Comparison of ENCODE assay signal across 9 cellular contexts in genomic region chr17:47946929-47947397, GRCh38. TPM values are rescaled to one million over a fixed set of nuclear protein-coding genes. Genes with fewer than 3 reads are reported as not detected.
DNase-seq lines count a peak whose midpoint lies in the region; ATAC-seq, FAIRE-seq and TF ChIP-seq lines count a peak whose summit lies in the region.
"Had no signal": no experiment of that assay in that cellular context is flagged by ENCODE, and none has a peak within 500 bp of the region (broad histone marks: within the 10 kb centered on the region; RNA-seq: fewer than 3 reads in every experiment).

No MANE protein-coding gene starts in this region.

- no TSS peak for BruUV-seq in MCF 10A (replicated peaks; lab: Mats Ljungman, UMichigan)

- H3K4me2 ChIP-seq in DND-41 (ENCODE audit: insufficient read depth, low read length): no peak overlapping the region

- peak; percentile 90 for FAIRE-seq in islet of Langerhans (lab: Jason Lieb, UNC)
- FAIRE-seq: colon had no signal

- peak overlapping the region; percentile 19 for H3K27ac Mint-ChIP-seq in MCF 10A (ENCODE audit: low read depth, unreplicated experiment)

- TF ChIP-seq CTCF in DND-41 (IDR thresholded peaks at IDR 0.05; ENCODE audit: borderline replicate concordance, extremely low read depth, low read length, poor library complexity, severe bottlenecking): peak; percentile 85
- peak; percentile 83 for TF ChIP-seq CTCF in WI38 (IDR thresholded peaks at IDR 0.05; ENCODE audit: low read depth, low read length)
- TF ChIP-seq CTCF in MCF 10A (IDR thresholded peaks at IDR 0.05; ENCODE audit: unreplicated experiment): peak; percentile 73

- H3K4me1 Mint-ChIP-seq in MCF 10A (ENCODE audit: insufficient read depth, unreplicated experiment): peaks cover 24% of the 10 kb centered on the region

- H3K4me1 ChIP-seq in DND-41 (ENCODE audit: insufficient read depth, low read length): peaks cover 22% of the 10 kb centered on the region

- peak; percentile 73 for DNase-seq in DND-41
- peak; percentile 52 for DNase-seq in NCI-H2171 (lab: John Stamatoyannopoulos, UW)
- peak; percentile 97 for DNase-seq in MCF 10A (ENCODE audit: unreplicated experiment)
- DNase-seq in stimulated activated CD4-positive, alpha-beta T cell treated with anti-CD3 and anti-CD28 coated beads, Interleukin-1b, Interleukin-23, amount 100 ng/mL, for 1 hour (ENCODE audit: low read depth in 2 of 2): peak; percentile 20 to 51

- no peak overlapping the region for H3K27ac ChIP-seq in DND-41 (ENCODE audit: low read length)

- H3K4me3 ChIP-seq in DND-41 (ENCODE audit: low read depth in 1 of 2, low read length in 2 of 2) (no peak overlapping the region), WI38 (ENCODE audit: low read depth, low read length) (no peak overlapping the region)

- ATAC-seq in DND-41 (ENCODE audit: insufficient read depth, low read depth): peak; percentile 72
- ATAC-seq in HG02938 (IDR thresholded peaks at IDR 0.05; ENCODE audit: unreplicated experiment): peak; percentile 66
- ATAC-seq in GM18870 (IDR thresholded peaks at IDR 0.05; ENCODE audit: unreplicated experiment): no peak

- H3K27me3 Mint-ChIP-seq in MCF 10A (ENCODE audit: insufficient read depth, unreplicated experiment): no peaks in the 10 kb centered on the region

- no peaks in the 10 kb centered on the region for H3K9me3 ChIP-seq in DND-41 (ENCODE audit: insufficient read depth, low read length, severe bottlenecking)

- no peak overlapping the region for H3K9ac ChIP-seq in DND-41 (ENCODE audit: low read depth, low read length)

- H3K79me2 ChIP-seq in DND-41 (ENCODE audit: insufficient read depth, low read length): peaks cover 7% of the 10 kb centered on the region

- CTCF ChIA-PET in MCF 10A (lab: Yijun Ruan, JAX): interaction anchor here (0.6 to 15.6 kb wide), 27 partner anchors 8 to 866 kb away, joined by 3 to 336 read pairs (median 4); partner anchors contain the start of genes CDK5RAP3, PRR15L, SCRN2 and SP2

- H3K36me3 Mint-ChIP-seq in MCF 10A (ENCODE audit: insufficient read depth, unreplicated experiment): peaks cover 36% of the 10 kb centered on the region

- no peak overlapping the region for H3K4me3 Mint-ChIP-seq in MCF 10A (ENCODE audit: unreplicated experiment)

- no peak overlapping the region for H2AFZ ChIP-seq in DND-41 (ENCODE audit: low read depth, low read length)

- H4K20me1 ChIP-seq in DND-41 (ENCODE audit: insufficient read depth, low read length): no peaks in the 10 kb centered on the region

- no peaks in the 10 kb centered on the region for H3K9me3 Mint-ChIP-seq in MCF 10A (ENCODE audit: unreplicated experiment)

- no peaks in the 10 kb centered on the region for H3K27me3 ChIP-seq in DND-41 (ENCODE audit: insufficient read depth, low read length, poor library complexity)

- peaks cover 31% of the 10 kb centered on the region for H3K36me3 ChIP-seq in DND-41 (ENCODE audit: insufficient read depth, low read length)

- intact Hi-C loops in MCF 10A (cut with micrococcal nuclease): loop anchor here (1.0 to 5.0 kb wide), 2 partner anchors 104 to 185 kb away; no protein-coding TSS in a partner anchor

- POLR2A ChIA-PET in MCF 10A (lab: Yijun Ruan, JAX): interaction anchor here (0.6 to 7.3 kb wide), 15 partner anchors 8 to 281 kb away, joined by 3 to 117 read pairs (median 6); partner anchors contain the start of genes CDK5RAP3, NFE2L1, PRR15L and SCRN2

RNA-seq across cellular contexts. Expression of gene PNPO, which starts 5.6 kb away (rescaled TPM):
- total RNA-seq in MCF 10A (2022): 56.8 and 58.4 TPM in 2 replicates

RNA-seq across cellular contexts. Expression of gene PRR15L, which starts 10.7 kb away (rescaled TPM):
- not detected in 2 replicates for total RNA-seq in MCF 10A (2022)

RNA-seq across cellular contexts. Expression of gene CDK5RAP3, which starts 23.9 kb away (rescaled TPM):
- 132 and 149 TPM in 2 replicates for total RNA-seq in MCF 10A (2022)

RNA-seq across cellular contexts. Expression of gene SP2, which starts 50.9 kb away (rescaled TPM):
- total RNA-seq in MCF 10A (2022): 11.9 and 15.1 TPM in 2 replicates

Comparison
In these comparisons a context has a peak if more than half of its experiments do, and no peak if none do; other contexts are left out.
1. DNase-seq: peak in every context shown above with its lines; median percentile 97 in MCF 10A; 73 in DND-41; 52 in NCI-H2171; 36 in stimulated activated CD4-positive, alpha-beta T cell treated with anti-CD3 and anti-CD28 coated beads, Interleukin-1b, Interleukin-23, amount 100 ng/mL, for 1 hour.